In genomic region chr14:30558675-30559555, GRCh38 we compare ENCODE assay signal across 8 cellular contexts. TPM values are rescaled to one million over a fixed set of nuclear protein-coding genes. Genes with fewer than 3 reads are reported as not detected.
DNase-seq lines count a peak whose midpoint lies in the region; ATAC-seq, FAIRE-seq and TF ChIP-seq lines count a peak whose summit lies in the region.

A gene with protein sequence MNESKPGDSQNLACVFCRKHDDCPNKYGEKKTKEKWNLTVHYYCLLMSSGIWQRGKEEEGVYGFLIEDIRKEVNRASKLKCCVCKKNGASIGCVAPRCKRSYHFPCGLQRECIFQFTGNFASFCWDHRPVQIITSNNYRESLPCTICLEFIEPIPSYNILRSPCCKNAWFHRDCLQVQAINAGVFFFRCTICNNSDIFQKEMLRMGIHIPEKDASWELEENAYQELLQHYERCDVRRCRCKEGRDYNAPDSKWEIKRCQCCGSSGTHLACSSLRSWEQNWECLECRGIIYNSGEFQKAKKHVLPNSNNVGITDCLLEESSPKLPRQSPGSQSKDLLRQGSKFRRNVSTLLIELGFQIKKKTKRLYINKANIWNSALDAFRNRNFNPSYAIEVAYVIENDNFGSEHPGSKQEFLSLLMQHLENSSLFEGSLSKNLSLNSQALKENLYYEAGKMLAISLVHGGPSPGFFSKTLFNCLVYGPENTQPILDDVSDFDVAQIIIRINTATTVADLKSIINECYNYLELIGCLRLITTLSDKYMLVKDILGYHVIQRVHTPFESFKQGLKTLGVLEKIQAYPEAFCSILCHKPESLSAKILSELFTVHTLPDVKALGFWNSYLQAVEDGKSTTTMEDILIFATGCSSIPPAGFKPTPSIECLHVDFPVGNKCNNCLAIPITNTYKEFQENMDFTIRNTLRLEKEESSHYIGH (plus strand): TSS chr14:30559158. CDS start chr14:30581080, 21,922 bp downstream.

- no peak for FAIRE-seq in D721Med (lab: Jason Lieb, UNC)

- H3K79me2 ChIP-seq in OCI-LY3 (ENCODE audit: low read length), result peaks cover 50% of the 10 kb centered on the region

- peak within 1 kb of the TSS; percentile 95 for H3K9ac ChIP-seq in HUES64 (ENCODE audit: low read depth, low read length)
- peak within 1 kb of the TSS; percentile 88 for H3K9ac ChIP-seq in OCI-LY3 (ENCODE audit: low read length)
- H3K9ac ChIP-seq in mucosa of rectum (ENCODE audit: low read depth in 1 of 2, low read length in 2 of 2), result peak within 1 kb of the TSS; percentile 93

- TF ChIP-seq CTCF in D721Med (IDR thresholded peaks at IDR 0.05; ENCODE audit: insufficient read depth, missing control alignments), result no peak
- TF ChIP-seq CTCF in OCI-LY3 (IDR thresholded peaks at IDR 0.05; ENCODE audit: low read depth, low read length), result no peak
- TF ChIP-seq CTCF in epithelial cell of proximal tubule (conservative IDR thresholded peaks at IDR 0.05; ENCODE audit: low read depth, low read length), result no peak

- H3K27ac ChIP-seq in HUES64 (ENCODE audit: low read depth, low read length) (peak within 1 kb of the TSS; percentile 81), OCI-LY3 (ENCODE audit: low read length) (peak within 1 kb of the TSS; percentile 67), mucosa of rectum (ENCODE audit: low read depth in 2 of 2, low read length in 2 of 2) (peak within 1 kb of the TSS; percentile 83 to 86)

- DNase-seq in D721Med (ENCODE audit: insufficient read length, low spot score), result peak; percentile 52
- peak; percentile 91 for DNase-seq in activated T-cell treated with anti-CD3 and anti-CD28 coated beads for 48 hours (ENCODE audit: low read depth)
- DNase-seq in epithelial cell of proximal tubule (ENCODE audit: low read depth), result no peak
- DNase-seq in stimulated activated CD8-positive, alpha-beta memory T cell treated with anti-CD3 and anti-CD28 coated beads, Interleukin-4, amount 100 ng/mL, for 48 hours, result peak; percentile 91

- WGBS in HUES64, result 4% methylated on average over 62 of the region's 62 CpGs

- H3K4me3 ChIP-seq in HUES64 (ENCODE audit: low read length), result peak within 1 kb of the TSS; percentile 100
- H3K4me3 ChIP-seq in OCI-LY3 (ENCODE audit: low read length), result peak within 1 kb of the TSS; percentile 91
- H3K4me3 ChIP-seq in epithelial cell of proximal tubule (ENCODE audit: low read depth, low read length), result peak within 1 kb of the TSS; percentile 86
- H3K4me3 ChIP-seq in mucosa of rectum (ENCODE audit: low read length in 2 of 2), result peak within 1 kb of the TSS; percentile 94 to 95

- H3K27me3 ChIP-seq in HUES64 (ENCODE audit: insufficient read depth, low read length), result no peaks in the 10 kb centered on the region
- no peaks in the 10 kb centered on the region for H3K27me3 ChIP-seq in OCI-LY3 (ENCODE audit: low read depth, low read length)
- H3K27me3 ChIP-seq in mucosa of rectum (ENCODE audit: control insufficient read depth in 2 of 2, insufficient read depth in 2 of 2, low read length in 2 of 2), result no peaks in the 10 kb centered on the region

- H3K36me3 ChIP-seq in HUES64 (ENCODE audit: insufficient read depth, low read length) (peaks cover 10% of the 10 kb centered on the region; the same call in 1 of the 2 replicates), OCI-LY3 (replicated peaks; ENCODE audit: low read depth, low read length) (peaks cover 9% of the 10 kb centered on the region), mucosa of rectum (ENCODE audit: control insufficient read depth in 2 of 2, insufficient read depth in 2 of 2, low read length in 2 of 2) (no peaks in the 10 kb centered on the region)

- H3K4me1 ChIP-seq in HUES64 (ENCODE audit: insufficient read depth, low read length) (peaks cover 20% of the 10 kb centered on the region), OCI-LY3 (ENCODE audit: low read length) (peaks cover 22% of the 10 kb centered on the region), mucosa of rectum (ENCODE audit: control insufficient read depth in 2 of 2, insufficient read depth in 2 of 2, low read length in 2 of 2) (peaks cover 8 to 10% of the 10 kb centered on the region in 2 donors)

- no peaks in the 10 kb centered on the region for H3K9me3 ChIP-seq in HUES64 (ENCODE audit: insufficient read depth, low read depth, low read length)
- no peaks in the 10 kb centered on the region for H3K9me3 ChIP-seq in OCI-LY3 (ENCODE audit: insufficient read depth, low read length)
- no peaks in the 10 kb centered on the region for H3K9me3 ChIP-seq in mucosa of rectum (ENCODE audit: control insufficient read depth in 2 of 2, low read length in 2 of 2)

- H3K4me2 ChIP-seq in OCI-LY3 (ENCODE audit: low read length), result peak within 1 kb of the TSS; percentile 95

- ATAC-seq in GM21515 (IDR thresholded peaks at IDR 0.05; ENCODE audit: unreplicated experiment), result peak; percentile 99

- peaks cover 36% of the 10 kb centered on the region for H4K20me1 ChIP-seq in OCI-LY3 (ENCODE audit: insufficient read depth, low read length)

- peak within 1 kb of the TSS; percentile 90 for H2AFZ ChIP-seq in OCI-LY3 (ENCODE audit: low read depth, low read length)

RNA-seq across cellular contexts. Expression of the gene that starts here (rescaled TPM):
- 29.6 TPM for polyA plus RNA-seq in HUES64 (2013, experiment 1 of 2)
- 36.5 TPM for polyA plus RNA-seq in HUES64 (2013, experiment 2 of 2)
- total RNA-seq in epithelial cell of proximal tubule, result 20.0 and 21.4 TPM in 2 replicates
